11 cellular contexts compared by ENCODE assay signal in genomic region chr1:84720275-84720780, GRCh38. TPM values are rescaled to one million over a fixed set of nuclear protein-coding genes. Genes with fewer than 3 reads are reported as not detected.
DNase-seq lines count a peak whose midpoint lies in the region; ATAC-seq, FAIRE-seq and TF ChIP-seq lines count a peak whose summit lies in the region.
"Had no signal": no experiment of that assay in that cellular context is flagged by ENCODE, and none has a peak within 500 bp of the region (broad histone marks: within the 10 kb centered on the region; RNA-seq: fewer than 3 reads in every experiment).

No MANE protein-coding gene starts in this region.

- no peaks in the 10 kb centered on the region for H3K36me3 Mint-ChIP-seq in CD4-positive, alpha-beta T cell (ENCODE audit: low read depth)

- H2AFZ ChIP-seq in KMS-11 (ENCODE audit: low read depth): 0 out of 2 replicates have a peak overlapping the region, but pooled peaks have one; percentile 14

- WGBS in esophagus squamous epithelium, 2 donors: 46 to 56% methylated on average over 5 of the region's 5 CpGs

- H3K79me2 ChIP-seq in KMS-11 (ENCODE audit: insufficient read depth, low read depth): no peaks in the 10 kb centered on the region

- ATAC-seq in GM18907 (IDR thresholded peaks at IDR 0.05; ENCODE audit: unreplicated experiment): peak; percentile 86
- ATAC-seq in CD4-positive, alpha-beta T cell (ENCODE audit: poor library complexity): no peak
- ATAC-seq in GM18505 (IDR thresholded peaks at IDR 0.05; ENCODE audit: unreplicated experiment): no peak

- H3K36me3 ChIP-seq in KMS-11 (ENCODE audit: insufficient read depth): no peaks in the 10 kb centered on the region
- H3K36me3 ChIP-seq in esophagus squamous epithelium: no peaks in the 10 kb centered on the region

- no peaks in the 10 kb centered on the region for H4K20me1 ChIP-seq in KMS-11 (ENCODE audit: insufficient read depth)

- H3K9me3 ChIP-seq in esophagus squamous epithelium: no peaks in the 10 kb centered on the region
- H3K9me3 ChIP-seq in CD4-positive, alpha-beta T cell (ENCODE audit: control insufficient read depth, low read length): no peaks in the 10 kb centered on the region

- no peak overlapping the region for H3K27ac Mint-ChIP-seq in CD4-positive, alpha-beta T cell
- H3K27ac Mint-ChIP-seq: dendritic cell treated with granulocyte-macrophage colony-stimulating factor and Interleukin-4, amounts not matched to agents 40 ng/mL and 50 ng/mL, for 4 days had no signal

- FAIRE-seq in islet of Langerhans (lab: Jason Lieb, UNC): peak; percentile 97

- POLR2A ChIA-PET in CD4-positive, alpha-beta T cell (lab: Charles Lee): interaction anchor here (0.8 kb wide), 1 partner anchor 11 kb away, joined by 3 read pairs; no protein-coding TSS in a partner anchor

- no peaks in the 10 kb centered on the region for H3K4me1 Mint-ChIP-seq in CD4-positive, alpha-beta T cell (ENCODE audit: low read depth)

- H3K9me3 Mint-ChIP-seq in CD4-positive, alpha-beta T cell: no peaks in the 10 kb centered on the region
- H3K9me3 Mint-ChIP-seq: dendritic cell treated with granulocyte-macrophage colony-stimulating factor and Interleukin-4, amounts not matched to agents 40 ng/mL and 50 ng/mL, for 4 days had no signal

- DNase-seq in retinal pigment epithelial cell (ENCODE audit: low read depth) (peak; percentile 43), esophagus squamous epithelium (lab: John Stamatoyannopoulos, UW) (no peak)
- DNase-seq in activated CD4-positive, alpha-beta T cell treated with anti-CD3 and anti-CD28 coated beads for 1 hour: no peak
- no peak for DNase-seq in CD4-positive, alpha-beta T cell
- DNase-seq: activated T-cell treated with anti-CD3 and anti-CD28 coated beads, Interleukin-2, amount 50 U/mL, for 48 hours; stimulated activated CD8-positive, alpha-beta memory T cell treated with anti-CD3 and anti-CD28 coated beads, Interleukin-4, amount 100 ng/mL, for 48 hours had no signal

- H3K4me3 ChIP-seq in KMS-11 (IDR thresholded peaks at IDR 0.05; ENCODE audit: insufficient read depth, low read depth, low read length): no peak overlapping the region
- no peak overlapping the region for H3K4me3 ChIP-seq in retinal pigment epithelial cell (ENCODE audit: low read length)
- no peak overlapping the region for H3K4me3 ChIP-seq in esophagus squamous epithelium

- peak overlapping the region; percentile 77 for H3K27ac ChIP-seq in KMS-11
- peak overlapping the region in 1 of 4 donors; percentile 43 for H3K27ac ChIP-seq in esophagus squamous epithelium
- H3K27ac ChIP-seq in CD4-positive, alpha-beta T cell (ENCODE audit: low read depth, low read length): no peak overlapping the region

- TF ChIP-seq CTCF in KMS-11 (conservative IDR thresholded peaks at IDR 0.05; ENCODE audit: low read depth, low read length) (no peak), retinal pigment epithelial cell (conservative IDR thresholded peaks at IDR 0.05; ENCODE audit: low read depth, low read length) (no peak), esophagus squamous epithelium (IDR thresholded peaks at IDR 0.05) (no peak)
- TF ChIP-seq CTCF in CD4-positive, alpha-beta T cell (IDR thresholded peaks at IDR 0.05): no peak

- CTCF ChIA-PET in CD4-positive, alpha-beta T cell (lab: Charles Lee): interaction anchor here (1.2 kb wide), 1 partner anchor 13 kb away, joined by 3 read pairs; no protein-coding TSS in a partner anchor

- no peak for TF ChIP-seq POLR2A in esophagus squamous epithelium (IDR thresholded peaks at IDR 0.05)
- TF ChIP-seq POLR2A in GM18505 (IDR thresholded peaks at IDR 0.05; ENCODE audit: borderline replicate concordance, extremely low read depth, insufficient read depth, insufficient read length): no peak

- H3K4me1 ChIP-seq in KMS-11 (ENCODE audit: low read depth, poor library complexity, severe bottlenecking) (peaks cover 54% of the 10 kb centered on the region), esophagus squamous epithelium (peaks cover 0 to 9% (median 3%) of the 10 kb centered on the region in 3 donors)

- no peaks in the 10 kb centered on the region for H3K27me3 Mint-ChIP-seq in CD4-positive, alpha-beta T cell

- H3K9ac ChIP-seq in KMS-11: peak overlapping the region; percentile 22; the same call in 1 of the 2 replicates

- peak overlapping the region; percentile 35 for H3K4me2 ChIP-seq in KMS-11

- intact Hi-C loops in esophagus squamous epithelium (cut with DNase I): no loop called here
- intact Hi-C loops in CD4-positive, alpha-beta T cell (cut with DNase I, micrococcal nuclease): loop anchor here (5.0 to 10.0 kb wide), 2 partner anchors 48 to 56 kb away; no protein-coding TSS in a partner anchor

- no peak overlapping the region for H3K4me3 Mint-ChIP-seq in CD4-positive, alpha-beta T cell
- H3K4me3 Mint-ChIP-seq: dendritic cell treated with granulocyte-macrophage colony-stimulating factor and Interleukin-4, amounts not matched to agents 40 ng/mL and 50 ng/mL, for 4 days had no signal

- H3K27me3 ChIP-seq in KMS-11 (ENCODE audit: insufficient read depth, low read depth): no peaks in the 10 kb centered on the region
- no peaks in the 10 kb centered on the region for H3K27me3 ChIP-seq in esophagus squamous epithelium
- no peaks in the 10 kb centered on the region for H3K27me3 ChIP-seq in CD4-positive, alpha-beta T cell (ENCODE audit: control insufficient read depth, insufficient read depth, low read length)

RNA-seq across cellular contexts. Expression of gene SSX2IP, which starts 30.1 kb away (rescaled TPM):
- total RNA-seq in esophagus squamous epithelium: 10 to 100 TPM in 1 of 4 donors, 1 to 10 TPM in 3; 6.5 to 13.4 (median 8.6) TPM
- 1 to 10 TPM; 5.5 to 6.0 TPM for total RNA-seq in CD4-positive, alpha-beta T cell
